In the genomic region with DNA sequence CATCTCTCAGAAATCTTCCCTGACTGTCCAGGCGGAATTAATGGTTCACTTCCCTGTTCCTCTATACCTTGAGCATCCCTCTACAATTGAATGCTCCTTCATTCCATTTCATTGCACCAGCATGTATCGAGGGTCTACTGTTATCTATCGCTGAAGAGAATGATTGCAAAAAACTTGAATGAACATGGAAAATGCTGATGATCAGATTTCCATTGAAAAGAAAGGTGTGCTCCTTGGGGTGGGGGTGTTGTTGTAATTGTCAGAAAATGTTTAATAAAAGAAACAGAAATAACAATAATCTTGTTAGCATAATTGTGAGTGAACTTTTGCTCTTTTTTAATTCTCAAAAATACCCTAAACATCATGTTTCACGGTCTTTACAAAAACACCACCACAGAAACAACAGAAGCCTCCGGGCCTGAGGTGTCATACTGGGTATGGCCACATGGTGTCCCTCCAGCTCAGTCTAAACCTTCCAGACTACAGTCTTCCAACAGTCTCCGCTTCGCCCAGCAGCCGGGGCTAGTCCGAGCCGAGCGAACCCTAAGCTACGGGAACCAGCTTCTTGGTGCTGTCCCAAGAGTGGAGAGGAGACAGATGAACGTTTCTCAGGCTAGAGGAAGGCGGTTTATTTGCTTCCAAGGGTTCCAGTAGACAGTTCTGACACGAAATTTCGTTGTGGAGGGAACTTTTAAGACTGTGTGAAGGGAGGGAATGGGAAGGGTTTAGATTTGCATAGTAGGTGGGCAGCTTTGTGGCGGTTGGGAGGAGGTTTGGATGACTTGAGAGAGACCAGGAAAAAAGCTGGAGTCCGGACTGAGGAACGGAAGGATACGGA, we compare ENCODE assay signal across 1 cellular context.
TF ChIP-seq lines count a peak whose summit lies in the region.

No MANE protein-coding gene starts in this region.

TF ChIP-seq in HCT116, 20 proteins besides CTCF, POLR2A, EP300 and RAD21:
- TF ChIP-seq SIN3A (IDR thresholded peaks at IDR 0.05; ENCODE audit: low read depth) (0 out of 2 replicates have a peak, but pooled peaks have one; percentile 39), SP1 (IDR thresholded peaks at IDR 0.05; ENCODE audit: low read depth) (peak; percentile 76), POLR2AphosphoS5 (IDR thresholded peaks at IDR 0.05; ENCODE audit: low read depth, low read length) (peak; percentile 64), EZH2phosphoT487 (IDR thresholded peaks at IDR 0.05; ENCODE audit: borderline replicate concordance) (no peak), CBX3 (IDR thresholded peaks at IDR 0.05; ENCODE audit: low read depth) (peak; percentile 59; the same call in 1 of the 2 replicates)
TF ChIP-seq in HCT116: peak in this region for 4.
